ENCODE assay signal across 8 cellular contexts in the genomic region with DNA sequence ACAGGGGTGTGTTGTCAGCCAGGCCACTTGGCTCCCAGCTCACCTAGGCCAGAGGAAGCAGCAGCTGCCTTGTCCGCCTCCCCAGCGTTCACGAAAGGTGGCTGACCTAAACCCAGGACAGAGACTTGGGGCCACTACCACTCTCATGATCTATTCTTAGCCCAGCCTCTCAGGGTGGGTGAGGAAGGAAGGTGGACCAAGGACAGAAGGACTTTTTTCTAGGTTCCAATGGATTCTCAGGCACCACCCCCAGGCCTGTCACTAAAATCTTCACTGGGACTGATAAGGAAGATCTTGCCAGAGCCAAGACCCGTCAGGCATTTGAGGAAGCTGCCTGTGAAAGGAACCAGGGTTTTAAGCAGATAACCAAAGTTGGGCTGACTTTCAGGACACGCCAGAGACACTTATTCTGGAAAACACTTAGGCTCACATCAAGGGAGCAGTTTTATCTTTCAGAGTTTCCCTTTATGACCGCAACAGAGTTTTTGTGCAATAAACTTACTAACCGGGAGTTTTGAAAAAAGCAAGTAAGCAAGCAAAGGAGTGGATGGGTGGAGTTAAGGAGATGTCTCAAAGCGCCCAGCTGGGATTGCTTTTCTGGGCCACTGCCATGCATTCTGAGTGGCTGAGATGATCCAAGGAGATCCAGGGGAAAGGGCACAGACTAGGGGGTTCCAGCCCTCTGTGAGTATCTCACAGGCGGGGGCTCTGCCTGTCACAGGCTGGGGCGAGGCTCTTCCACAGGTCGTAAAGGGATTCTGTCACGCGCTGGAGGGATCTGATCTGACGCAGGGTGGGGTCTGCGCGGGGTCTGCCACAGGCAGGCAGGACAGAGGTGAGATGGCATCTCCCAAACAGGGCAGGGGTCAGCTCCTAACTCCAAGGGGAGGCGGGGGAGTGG. TPM values are rescaled to one million over a fixed set of nuclear protein-coding genes. Genes with fewer than 3 reads are reported as not detected.
DNase-seq lines count a peak whose midpoint lies in the region; ATAC-seq and TF ChIP-seq lines count a peak whose summit lies in the region.

No MANE protein-coding gene starts in this region.

- H3K27me3 ChIP-seq in MG63: no peaks in the 10 kb centered on the region
- H3K27me3 ChIP-seq in brain microvascular endothelial cell (replicated peaks): no peaks in the 10 kb centered on the region

- TF ChIP-seq CTCF in brain microvascular endothelial cell (IDR thresholded peaks at IDR 0.05; ENCODE audit: low read depth, low read length, missing control alignments) (no peak), GM13977 (IDR thresholded peaks at IDR 0.05; ENCODE audit: extremely low read depth, insufficient read depth, missing control alignments) (no peak)

- in situ Hi-C loops in brain microvascular endothelial cell (cut with HindIII; ENCODE audit: low pct_ligation_motif_present, low sequenced_read_pairs): no loop called here
- in situ Hi-C loops in GM13977 (cut with MboI; ENCODE audit: low pct_unique_long_range_greater_than_20kb, low sequenced_read_pairs, unreplicated experiment): loop anchor here (10.0 kb wide), 1 partner anchor 95 kb away; a partner anchor contains a TSS

- H3K27ac Mint-ChIP-seq in stimulated activated memory B cell treated with anti-CD40 and anti-IgM and Interleukin-4, amounts not matched to agents 10 μg/mL and 1 μg/mL and 100 μg/mL, for 72 hours: peak overlapping the region; percentile 72

- H3K9me3 ChIP-seq in MG63: peaks cover 2% of the 10 kb centered on the region; the same call in 1 of the 2 replicates

- H3K9me3 Mint-ChIP-seq in stimulated activated memory B cell treated with anti-CD40 and anti-IgM and Interleukin-4, amounts not matched to agents 10 μg/mL and 1 μg/mL and 100 μg/mL, for 72 hours: no peaks in the 10 kb centered on the region

- peaks cover 8% of the 10 kb centered on the region for H3K36me3 Mint-ChIP-seq in stimulated activated memory B cell treated with anti-CD40 and anti-IgM and Interleukin-4, amounts not matched to agents 10 μg/mL and 1 μg/mL and 100 μg/mL, for 72 hours

- no peak overlapping the region for H3K27ac ChIP-seq in brain microvascular endothelial cell

- DNase-seq in NOMO-1 (lab: John Stamatoyannopoulos, UW; ENCODE audit: unreplicated experiment in 2 of 2) (peak; percentile 20 to 23), NOMO-1 treated with dmso at 0.1 percent for 144 hours (lab: John Stamatoyannopoulos, UW; ENCODE audit: unreplicated experiment) (no peak), MG63 (peak; percentile 76), brain microvascular endothelial cell (peak; percentile 16), inferior parietal cortex (ENCODE audit: extremely low spot score) (peak; percentile 11), GM13977 (ENCODE audit: low spot score) (no peak)

- H3K4me3 Mint-ChIP-seq in stimulated activated memory B cell treated with anti-CD40 and anti-IgM and Interleukin-4, amounts not matched to agents 10 μg/mL and 1 μg/mL and 100 μg/mL, for 72 hours: peak overlapping the region; percentile 82

- H3K4me3 ChIP-seq in MG63 (peak overlapping the region; percentile 92), brain microvascular endothelial cell (ENCODE audit: low read depth, low read length) (peak overlapping the region; percentile 97)

- ATAC-seq in stimulated activated memory B cell treated with anti-CD40 and anti-IgM and Interleukin-4, amounts not matched to agents 10 μg/mL and 1 μg/mL and 100 μg/mL, for 72 hours: no peak
- no peak for ATAC-seq in GM19395 (IDR thresholded peaks at IDR 0.05; ENCODE audit: unreplicated experiment)

- H3K36me3 ChIP-seq in MG63: peaks cover 3% of the 10 kb centered on the region; the same call in 1 of the 2 replicates
- H3K36me3 ChIP-seq in brain microvascular endothelial cell (replicated peaks): no peaks in the 10 kb centered on the region

- no peaks in the 10 kb centered on the region for H3K27me3 Mint-ChIP-seq in stimulated activated memory B cell treated with anti-CD40 and anti-IgM and Interleukin-4, amounts not matched to agents 10 μg/mL and 1 μg/mL and 100 μg/mL, for 72 hours

- H3K4me1 Mint-ChIP-seq in stimulated activated memory B cell treated with anti-CD40 and anti-IgM and Interleukin-4, amounts not matched to agents 10 μg/mL and 1 μg/mL and 100 μg/mL, for 72 hours: peaks cover 15% of the 10 kb centered on the region

RNA-seq across cellular contexts. Expression of a gene that starts 1.0 kb away (rescaled TPM):
- 4.8 and 7.6 TPM in 2 replicates for total RNA-seq in MG63 (2014; rRNA removed; shearing (Covaris generic); ENCODE audit: low replicate concordance)

RNA-seq across cellular contexts. Expression of a gene that starts 26.8 kb away (rescaled TPM):
- total RNA-seq in MG63 (2014; rRNA removed; shearing (Covaris generic); ENCODE audit: low replicate concordance): not detected in 2 replicates

RNA-seq across cellular contexts. Expression of a gene that starts 45.5 kb away (rescaled TPM):
- not detected in 2 replicates for total RNA-seq in MG63 (2014; rRNA removed; shearing (Covaris generic); ENCODE audit: low replicate concordance)

Comparison
In these comparisons a context has a peak if more than half of its experiments do, and no peak if none do; other contexts are left out.
1. DNase-seq: peak in NOMO-1 (2 of 2), MG63 (single experiment), brain microvascular endothelial cell (single experiment) and inferior parietal cortex (single experiment); none in NOMO-1 treated with dmso at 0.1 percent for 144 hours (single experiment) and GM13977 (single experiment).